8 cellular contexts compared by ENCODE assay signal in genomic region chr15:25775317-25775912, GRCh38.
DNase-seq lines count a peak whose midpoint lies in the region; ATAC-seq, FAIRE-seq and TF ChIP-seq lines count a peak whose summit lies in the region.

No MANE protein-coding gene starts in this region.

- no peaks in the 10 kb centered on the region for H3K27me3 ChIP-seq in HAP-1 (ENCODE audit: low read depth)

- H3K4me1 ChIP-seq in HAP-1: peaks cover 26% of the 10 kb centered on the region

- no peak for ATAC-seq in HG03521 (IDR thresholded peaks at IDR 0.05; ENCODE audit: unreplicated experiment)

- DNase-seq in COLO829 (ENCODE audit: low spot score) (peak; percentile 51), HAP-1 (ENCODE audit: low spot score in 2 of 2) (peak; percentile 62 to 69), SW480 (ENCODE audit: low spot score) (peak; percentile 73), left kidney (ENCODE audit: low read depth, low spot score) (peak; percentile 58), SK-N-DZ (ENCODE audit: low spot score) (no peak), GM12891 (ENCODE audit: insufficient read length, low spot score) (no peak)
- no peak for DNase-seq in activated CD4-positive, alpha-beta T cell treated with anti-CD3 and anti-CD28 coated beads, Interleukin-2, amount 50 U/mL, for 1 hour

- no peak for FAIRE-seq in GM12891 (lab: Jason Lieb, UNC)

- H3K36me3 ChIP-seq in HAP-1 (replicated peaks): peaks cover 3% of the 10 kb centered on the region

- no peak overlapping the region for H3K4me3 ChIP-seq in HAP-1

- in situ Hi-C loops in HAP-1 (cut with MboI; ENCODE audit: low sequenced_read_pairs): no loop called here

- no peaks in the 10 kb centered on the region for H3K9me3 ChIP-seq in HAP-1

- TF ChIP-seq POLR2A in GM12891 (IDR thresholded peaks at IDR 0.05; ENCODE audit: low read depth, low read length): no peak

TF ChIP-seq in GM12891, 5 proteins besides CTCF, POLR2A, EP300 and RAD21:
- TF ChIP-seq TAF1 (IDR thresholded peaks at IDR 0.05; ENCODE audit: low read depth, low read length) (no peak), POU2F2 (IDR thresholded peaks at IDR 0.05; ENCODE audit: low read depth, low read length) (no peak), POLR2AphosphoS5 (IDR thresholded peaks at IDR 0.05; ENCODE audit: low read depth, low read length) (no peak), PAX5 (IDR thresholded peaks at IDR 0.05; ENCODE audit: insufficient read depth, low read length, severe bottlenecking) (no peak), SPI1 (IDR thresholded peaks at IDR 0.05; ENCODE audit: low read depth, low read length) (no peak)

Comparison
In these comparisons a context has a peak if more than half of its experiments do, and no peak if none do; other contexts are left out.
1. DNase-seq: peak in COLO829 (single experiment), HAP-1 (2 of 2), SW480 (single experiment) and left kidney (single experiment); none in SK-N-DZ (single experiment), activated CD4-positive, alpha-beta T cell treated with anti-CD3 and anti-CD28 coated beads, Interleukin-2, amount 50 U/mL, for 1 hour (single experiment) and GM12891 (single experiment).